Comparison of ENCODE assay signal across 8 cellular contexts in genomic region chr18:47150029-47150823, GRCh38. TPM values are rescaled to one million over a fixed set of nuclear protein-coding genes. Genes with fewer than 3 reads are reported as not detected.
DNase-seq lines count a peak whose midpoint lies in the region; ATAC-seq and TF ChIP-seq lines count a peak whose summit lies in the region.

A gene with protein sequence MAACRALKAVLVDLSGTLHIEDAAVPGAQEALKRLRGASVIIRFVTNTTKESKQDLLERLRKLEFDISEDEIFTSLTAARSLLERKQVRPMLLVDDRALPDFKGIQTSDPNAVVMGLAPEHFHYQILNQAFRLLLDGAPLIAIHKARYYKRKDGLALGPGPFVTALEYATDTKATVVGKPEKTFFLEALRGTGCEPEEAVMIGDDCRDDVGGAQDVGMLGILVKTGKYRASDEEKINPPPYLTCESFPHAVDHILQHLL (minus strand): TSS chr18:47150500. CDS start chr18:47136439, 14,061 bp downstream.

- ATAC-seq in HG02798 (IDR thresholded peaks at IDR 0.05; ENCODE audit: poor library complexity, unreplicated experiment) = peak; percentile 95
- ATAC-seq in right cardiac atrium = peak; percentile 98

- H3K27me3 ChIP-seq in right cardiac atrium (ENCODE audit: control insufficient read depth, insufficient read depth) = no peaks in the 10 kb centered on the region
- H3K27me3 ChIP-seq in rectal smooth muscle tissue (ENCODE audit: control insufficient read depth, insufficient read depth, low read length) = no peaks in the 10 kb centered on the region
- no peaks in the 10 kb centered on the region for H3K27me3 ChIP-seq in vagina

- in situ Hi-C loops in GM13977 (cut with MboI; ENCODE audit: low pct_unique_long_range_greater_than_20kb, low sequenced_read_pairs, unreplicated experiment) = no loop called here

- H3K9me3 ChIP-seq in right cardiac atrium (ENCODE audit: control insufficient read depth, low read length) = no peaks in the 10 kb centered on the region
- no peaks in the 10 kb centered on the region for H3K9me3 ChIP-seq in vagina

- WGBS in right cardiac atrium = under 1% methylated on average over 70 of the region's 70 CpGs

- peak within 1 kb of the TSS; percentile 83 for H3K9ac ChIP-seq in rectal smooth muscle tissue (ENCODE audit: low read length)

- intact Hi-C loops in T-helper 2 cell treated with Interferon-gamma antibody and Interleukin-4, amounts not matched to agents 100 ng/mL and 5 ng/mL, for 36 hours (cut with micrococcal nuclease) = loop anchor here (1.0 to 10.0 kb wide), 4 partner anchors 26 to 895 kb away; partner anchors contain the start of gene IER3IP1
- intact Hi-C loops in right cardiac atrium (cut with DNase I) = no loop called here
- intact Hi-C loops in vagina (cut with DNase I) = no loop called here

- DNase-seq in GM13977 (ENCODE audit: low spot score) (peak; percentile 83), NCI-H146 (lab: John Stamatoyannopoulos, UW) (peak; percentile 92), anterior cingulate cortex (lab: John Stamatoyannopoulos, UW) (peak in 57 of 58 donors; percentile 54 to 93 (median 81)), right cardiac atrium (peak; percentile 87 to 95 (median 94)), vagina (ENCODE audit: extremely low spot score in 2 of 2) (no peak)

- peak in 1 of 2 donors; percentile 25 for TF ChIP-seq POLR2A in vagina (IDR thresholded peaks at IDR 0.05)

- peak within 1 kb of the TSS; percentile 72 for H3K4me3 ChIP-seq in right cardiac atrium (ENCODE audit: low read length)
- H3K4me3 ChIP-seq in rectal smooth muscle tissue (ENCODE audit: low read length) = peak within 1 kb of the TSS; percentile 99
- peak within 1 kb of the TSS; percentile 62 to 67 for H3K4me3 ChIP-seq in vagina

- H3K4me1 ChIP-seq in right cardiac atrium (ENCODE audit: control insufficient read depth, insufficient read depth, low read length) (peaks cover 2% of the 10 kb centered on the region), rectal smooth muscle tissue (ENCODE audit: control insufficient read depth, insufficient read depth, low read length) (peaks cover 5% of the 10 kb centered on the region), vagina (peaks cover 31% of the 10 kb centered on the region)

- no peaks in the 10 kb centered on the region for H3K36me3 ChIP-seq in rectal smooth muscle tissue (ENCODE audit: control insufficient read depth, insufficient read depth, low read length)
- peaks cover 0 to 19% of the 10 kb centered on the region in 2 donors for H3K36me3 ChIP-seq in vagina

- TF ChIP-seq CTCF in GM13977 (IDR thresholded peaks at IDR 0.05; ENCODE audit: extremely low read depth, insufficient read depth, missing control alignments) = no peak
- no peak for TF ChIP-seq CTCF in vagina (IDR thresholded peaks at IDR 0.05)

- H3K27ac ChIP-seq in right cardiac atrium (ENCODE audit: low read length) (peak within 1 kb of the TSS; percentile 80), rectal smooth muscle tissue (ENCODE audit: low read depth, low read length) (peak within 1 kb of the TSS; percentile 92), vagina (peak within 1 kb of the TSS; percentile 74)

RNA-seq across cellular contexts. Expression of the gene that starts here (rescaled TPM):
- 40.3 and 41.0 TPM in 2 replicates for total RNA-seq in T-helper 2 cell treated with Interferon-gamma antibody and Interleukin-4, amounts not matched to agents 100 ng/mL and 5 ng/mL, for 36 hours
- total RNA-seq in right cardiac atrium = 10 to 100 TPM; 34.3 to 39.9 (median 35.9) TPM
- polyA plus RNA-seq in right cardiac atrium = 23.0 TPM
- 17.2 TPM for total RNA-seq in vagina

Comparison
In these comparisons a context has a peak if more than half of its experiments do, and no peak if none do; other contexts are left out.
1. DNase-seq: peak in GM13977 (single experiment), NCI-H146 (single experiment), anterior cingulate cortex (57 of 58) and right cardiac atrium (3 of 3); none in vagina (0 of 2).
2. Peak in every context shown above with its lines, with median percentiles within 50 percentile points of each other: H3K27ac ChIP-seq and H3K4me3 ChIP-seq.